1 cellular context compared by ENCODE assay signal in the genomic region with DNA sequence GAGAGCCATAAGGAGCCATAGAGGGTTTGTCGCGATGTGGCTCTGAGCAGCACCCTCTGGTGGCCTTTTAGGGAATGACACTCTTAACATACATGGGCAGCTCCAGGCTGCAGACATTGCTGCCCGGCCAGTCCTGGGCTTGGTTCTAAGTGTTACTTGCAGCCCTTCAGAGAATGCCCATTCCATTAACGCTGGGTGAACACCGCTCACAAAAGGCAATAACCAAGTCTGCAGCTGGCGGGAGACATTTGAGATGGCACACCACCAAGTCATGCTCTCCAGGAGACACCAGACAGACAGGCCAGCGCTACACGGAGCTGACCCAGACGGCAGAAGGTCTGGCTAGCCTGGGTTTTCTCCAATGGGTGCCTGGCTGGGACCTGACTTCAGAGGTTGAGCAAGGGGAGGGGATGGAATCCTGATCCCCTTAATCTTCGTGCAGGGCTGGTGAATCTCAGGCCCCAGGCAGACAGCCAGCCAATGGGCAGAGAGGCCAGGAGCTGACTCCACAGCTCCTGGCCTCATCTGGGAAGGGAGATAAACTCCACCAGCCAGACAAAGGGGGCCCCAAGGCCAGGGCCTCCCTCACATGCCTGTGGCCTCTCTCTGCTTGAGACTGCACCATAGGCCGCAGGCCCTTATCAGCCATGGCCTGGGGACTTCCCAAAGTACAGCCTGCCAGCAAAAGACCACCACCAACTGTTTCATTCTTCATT.
A peak's percentile ranks its signal among the peaks of the same experiment; 100 is the strongest.
TF ChIP-seq lines count a peak whose summit lies in the region.

No MANE protein-coding gene starts in this region.

TF ChIP-seq in HepG2, 621 proteins besides CTCF, POLR2A, EP300 and RAD21 (continued from another document and continues in another):
- no peak for TF ChIP-seq ZNF570 (CRISPR knock-in tag; IDR thresholded peaks at IDR 0.05; ENCODE audit: borderline replicate concordance)
- TF ChIP-seq, protein P1, sequence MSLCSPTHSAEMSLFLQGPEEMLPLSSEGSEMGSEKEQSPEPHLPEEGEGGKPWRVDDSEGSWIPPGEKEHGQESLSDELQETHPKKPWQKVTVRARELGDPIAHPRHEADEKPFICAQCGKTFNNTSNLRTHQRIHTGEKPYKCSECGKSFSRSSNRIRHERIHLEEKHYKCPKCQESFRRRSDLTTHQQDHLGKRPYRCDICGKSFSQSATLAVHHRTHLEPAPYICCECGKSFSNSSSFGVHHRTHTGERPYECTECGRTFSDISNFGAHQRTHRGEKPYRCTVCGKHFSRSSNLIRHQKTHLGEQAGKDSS (CRISPR knock-in tag; IDR thresholded peaks at IDR 0.05; ENCODE audit: borderline replicate concordance, low read depth): peak; percentile 53; the same call in 1 of the 2 replicates
- no peak for TF ChIP-seq ZNF672 (CRISPR knock-in tag; IDR thresholded peaks at IDR 0.05)
- no peak for TF ChIP-seq TSC22D2 (CRISPR knock-in tag; IDR thresholded peaks at IDR 0.05; ENCODE audit: borderline replicate concordance)
- TF ChIP-seq, protein P2, sequence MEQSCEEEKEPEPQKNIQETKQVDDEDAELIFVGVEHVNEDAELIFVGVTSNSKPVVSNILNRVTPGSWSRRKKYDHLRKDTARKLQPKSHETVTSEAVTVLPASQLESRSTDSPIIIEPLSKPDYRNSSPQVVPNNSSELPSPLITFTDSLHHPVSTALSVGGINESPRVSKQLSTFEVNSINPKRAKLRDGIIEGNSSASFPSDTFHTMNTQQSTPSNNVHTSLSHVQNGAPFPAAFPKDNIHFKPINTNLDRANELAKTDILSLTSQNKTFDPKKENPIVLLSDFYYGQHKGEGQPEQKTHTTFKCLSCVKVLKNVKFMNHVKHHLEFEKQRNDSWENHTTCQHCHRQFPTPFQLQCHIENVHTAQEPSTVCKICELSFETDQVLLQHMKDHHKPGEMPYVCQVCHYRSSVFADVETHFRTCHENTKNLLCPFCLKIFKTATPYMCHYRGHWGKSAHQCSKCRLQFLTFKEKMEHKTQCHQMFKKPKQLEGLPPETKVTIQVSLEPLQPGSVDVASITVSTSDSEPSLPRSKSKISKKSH (CRISPR knock-in tag; IDR thresholded peaks at IDR 0.05; ENCODE audit: borderline replicate concordance): peak; percentile 49; the same call in 1 of the 2 replicates
- no peak for TF ChIP-seq ZNF724P (CRISPR knock-in tag; IDR thresholded peaks at IDR 0.05; ENCODE audit: borderline replicate concordance)
- TF ChIP-seq NR2C2 (CRISPR knock-in tag; IDR thresholded peaks at IDR 0.05; ENCODE audit: borderline replicate concordance): no peak; the same call in 1 of the 2 replicates
- peak; percentile 35 for TF ChIP-seq PHF21A (CRISPR knock-in tag; IDR thresholded peaks at IDR 0.05)
- TF ChIP-seq EEA1 (CRISPR knock-in tag; IDR thresholded peaks at IDR 0.05; ENCODE audit: borderline replicate concordance): no peak
- TF ChIP-seq ZFY (CRISPR knock-in tag; IDR thresholded peaks at IDR 0.05): peak; percentile 86
- peak; percentile 27; the same call in 1 of the 2 replicates for TF ChIP-seq ZNF709 (CRISPR knock-in tag; IDR thresholded peaks at IDR 0.05)
- TF ChIP-seq, protein P3, sequence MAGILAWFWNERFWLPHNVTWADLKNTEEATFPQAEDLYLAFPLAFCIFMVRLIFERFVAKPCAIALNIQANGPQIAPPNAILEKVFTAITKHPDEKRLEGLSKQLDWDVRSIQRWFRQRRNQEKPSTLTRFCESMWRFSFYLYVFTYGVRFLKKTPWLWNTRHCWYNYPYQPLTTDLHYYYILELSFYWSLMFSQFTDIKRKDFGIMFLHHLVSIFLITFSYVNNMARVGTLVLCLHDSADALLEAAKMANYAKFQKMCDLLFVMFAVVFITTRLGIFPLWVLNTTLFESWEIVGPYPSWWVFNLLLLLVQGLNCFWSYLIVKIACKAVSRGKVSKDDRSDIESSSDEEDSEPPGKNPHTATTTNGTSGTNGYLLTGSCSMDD (CRISPR knock-in tag; IDR thresholded peaks at IDR 0.05): no peak
- TF ChIP-seq TBP (CRISPR knock-in tag; IDR thresholded peaks at IDR 0.05): no peak
- TF ChIP-seq SRSF1 (optimal IDR thresholded peaks at IDR 0.05; ENCODE audit: low read depth, low read length): no peak
- TF ChIP-seq TEAD3 (CRISPR knock-in tag; optimal IDR thresholded peaks at IDR 0.05; ENCODE audit: borderline replicate concordance): peak; percentile 61
- TF ChIP-seq, protein P4, sequence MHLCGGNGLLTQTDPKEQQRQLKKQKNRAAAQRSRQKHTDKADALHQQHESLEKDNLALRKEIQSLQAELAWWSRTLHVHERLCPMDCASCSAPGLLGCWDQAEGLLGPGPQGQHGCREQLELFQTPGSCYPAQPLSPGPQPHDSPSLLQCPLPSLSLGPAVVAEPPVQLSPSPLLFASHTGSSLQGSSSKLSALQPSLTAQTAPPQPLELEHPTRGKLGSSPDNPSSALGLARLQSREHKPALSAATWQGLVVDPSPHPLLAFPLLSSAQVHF (CRISPR knock-in tag; IDR thresholded peaks at IDR 0.05): no peak
- TF ChIP-seq, protein P5, sequence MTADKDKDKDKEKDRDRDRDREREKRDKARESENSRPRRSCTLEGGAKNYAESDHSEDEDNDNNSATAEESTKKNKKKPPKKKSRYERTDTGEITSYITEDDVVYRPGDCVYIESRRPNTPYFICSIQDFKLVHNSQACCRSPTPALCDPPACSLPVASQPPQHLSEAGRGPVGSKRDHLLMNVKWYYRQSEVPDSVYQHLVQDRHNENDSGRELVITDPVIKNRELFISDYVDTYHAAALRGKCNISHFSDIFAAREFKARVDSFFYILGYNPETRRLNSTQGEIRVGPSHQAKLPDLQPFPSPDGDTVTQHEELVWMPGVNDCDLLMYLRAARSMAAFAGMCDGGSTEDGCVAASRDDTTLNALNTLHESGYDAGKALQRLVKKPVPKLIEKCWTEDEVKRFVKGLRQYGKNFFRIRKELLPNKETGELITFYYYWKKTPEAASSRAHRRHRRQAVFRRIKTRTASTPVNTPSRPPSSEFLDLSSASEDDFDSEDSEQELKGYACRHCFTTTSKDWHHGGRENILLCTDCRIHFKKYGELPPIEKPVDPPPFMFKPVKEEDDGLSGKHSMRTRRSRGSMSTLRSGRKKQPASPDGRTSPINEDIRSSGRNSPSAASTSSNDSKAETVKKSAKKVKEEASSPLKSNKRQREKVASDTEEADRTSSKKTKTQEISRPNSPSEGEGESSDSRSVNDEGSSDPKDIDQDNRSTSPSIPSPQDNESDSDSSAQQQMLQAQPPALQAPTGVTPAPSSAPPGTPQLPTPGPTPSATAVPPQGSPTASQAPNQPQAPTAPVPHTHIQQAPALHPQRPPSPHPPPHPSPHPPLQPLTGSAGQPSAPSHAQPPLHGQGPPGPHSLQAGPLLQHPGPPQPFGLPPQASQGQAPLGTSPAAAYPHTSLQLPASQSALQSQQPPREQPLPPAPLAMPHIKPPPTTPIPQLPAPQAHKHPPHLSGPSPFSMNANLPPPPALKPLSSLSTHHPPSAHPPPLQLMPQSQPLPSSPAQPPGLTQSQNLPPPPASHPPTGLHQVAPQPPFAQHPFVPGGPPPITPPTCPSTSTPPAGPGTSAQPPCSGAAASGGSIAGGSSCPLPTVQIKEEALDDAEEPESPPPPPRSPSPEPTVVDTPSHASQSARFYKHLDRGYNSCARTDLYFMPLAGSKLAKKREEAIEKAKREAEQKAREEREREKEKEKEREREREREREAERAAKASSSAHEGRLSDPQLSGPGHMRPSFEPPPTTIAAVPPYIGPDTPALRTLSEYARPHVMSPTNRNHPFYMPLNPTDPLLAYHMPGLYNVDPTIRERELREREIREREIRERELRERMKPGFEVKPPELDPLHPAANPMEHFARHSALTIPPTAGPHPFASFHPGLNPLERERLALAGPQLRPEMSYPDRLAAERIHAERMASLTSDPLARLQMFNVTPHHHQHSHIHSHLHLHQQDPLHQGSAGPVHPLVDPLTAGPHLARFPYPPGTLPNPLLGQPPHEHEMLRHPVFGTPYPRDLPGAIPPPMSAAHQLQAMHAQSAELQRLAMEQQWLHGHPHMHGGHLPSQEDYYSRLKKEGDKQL (CRISPR knock-in tag; IDR thresholded peaks at IDR 0.05; ENCODE audit: low read depth): no peak
- no peak for TF ChIP-seq HNRNPLL (IDR thresholded peaks at IDR 0.05; ENCODE audit: low read depth, low read length, poor library complexity, severe bottlenecking)
- no peak for TF ChIP-seq TP53 (CRISPR knock-in tag; conservative IDR thresholded peaks at IDR 0.05)
- TF ChIP-seq TOPORS (CRISPR knock-in tag; IDR thresholded peaks at IDR 0.05): no peak
- TF ChIP-seq, protein P6, sequence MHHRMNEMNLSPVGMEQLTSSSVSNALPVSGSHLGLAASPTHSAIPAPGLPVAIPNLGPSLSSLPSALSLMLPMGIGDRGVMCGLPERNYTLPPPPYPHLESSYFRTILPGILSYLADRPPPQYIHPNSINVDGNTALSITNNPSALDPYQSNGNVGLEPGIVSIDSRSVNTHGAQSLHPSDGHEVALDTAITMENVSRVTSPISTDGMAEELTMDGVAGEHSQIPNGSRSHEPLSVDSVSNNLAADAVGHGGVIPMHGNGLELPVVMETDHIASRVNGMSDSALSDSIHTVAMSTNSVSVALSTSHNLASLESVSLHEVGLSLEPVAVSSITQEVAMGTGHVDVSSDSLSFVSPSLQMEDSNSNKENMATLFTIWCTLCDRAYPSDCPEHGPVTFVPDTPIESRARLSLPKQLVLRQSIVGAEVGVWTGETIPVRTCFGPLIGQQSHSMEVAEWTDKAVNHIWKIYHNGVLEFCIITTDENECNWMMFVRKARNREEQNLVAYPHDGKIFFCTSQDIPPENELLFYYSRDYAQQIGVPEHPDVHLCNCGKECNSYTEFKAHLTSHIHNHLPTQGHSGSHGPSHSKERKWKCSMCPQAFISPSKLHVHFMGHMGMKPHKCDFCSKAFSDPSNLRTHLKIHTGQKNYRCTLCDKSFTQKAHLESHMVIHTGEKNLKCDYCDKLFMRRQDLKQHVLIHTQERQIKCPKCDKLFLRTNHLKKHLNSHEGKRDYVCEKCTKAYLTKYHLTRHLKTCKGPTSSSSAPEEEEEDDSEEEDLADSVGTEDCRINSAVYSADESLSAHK (CRISPR knock-in tag; IDR thresholded peaks at IDR 0.05; ENCODE audit: borderline replicate concordance): no peak
- no peak for TF ChIP-seq YEATS2 (CRISPR knock-in tag; IDR thresholded peaks at IDR 0.05; ENCODE audit: borderline replicate concordance)
- TF ChIP-seq RFXAP (CRISPR knock-in tag; IDR thresholded peaks at IDR 0.05; ENCODE audit: borderline replicate concordance): peak; percentile 16; the same call in 1 of the 2 replicates
- TF ChIP-seq ZNF468 (CRISPR knock-in tag; IDR thresholded peaks at IDR 0.05): no peak
- no peak; the same call in 1 of the 2 replicates for TF ChIP-seq ZNF3 (CRISPR knock-in tag; IDR thresholded peaks at IDR 0.05)
- no peak for TF ChIP-seq DNMT3B (CRISPR knock-in tag; conservative IDR thresholded peaks at IDR 0.05)
- TF ChIP-seq, protein P7, sequence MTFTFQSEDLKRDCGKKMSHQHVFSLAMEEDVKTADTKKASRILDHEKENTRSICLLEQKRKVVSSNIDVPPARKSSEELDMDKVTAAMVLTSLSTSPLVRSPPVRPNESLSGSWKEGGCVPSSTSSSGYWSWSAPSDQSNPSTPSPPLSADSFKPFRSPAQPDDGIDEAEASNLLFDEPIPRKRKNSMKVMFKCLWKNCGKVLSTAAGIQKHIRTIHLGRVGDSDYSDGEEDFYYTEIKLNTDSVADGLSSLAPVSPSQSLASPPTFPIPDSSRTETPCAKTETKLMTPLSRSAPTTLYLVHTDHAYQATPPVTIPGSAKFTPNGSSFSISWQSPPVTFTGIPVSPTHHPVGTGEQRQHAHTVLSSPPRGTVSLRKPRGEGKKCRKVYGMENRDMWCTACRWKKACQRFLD (CRISPR knock-in tag; IDR thresholded peaks at IDR 0.05; ENCODE audit: borderline replicate concordance): no peak
- 0 out of 2 replicates have a peak, but pooled peaks have one; percentile 7 for TF ChIP-seq ZKSCAN5 (CRISPR knock-in tag; IDR thresholded peaks at IDR 0.05)
- TF ChIP-seq ZNF543 (CRISPR knock-in tag; IDR thresholded peaks at IDR 0.05): no peak
- no peak for TF ChIP-seq ZSCAN25 (CRISPR knock-in tag; IDR thresholded peaks at IDR 0.05)
- TF ChIP-seq, protein P8, sequence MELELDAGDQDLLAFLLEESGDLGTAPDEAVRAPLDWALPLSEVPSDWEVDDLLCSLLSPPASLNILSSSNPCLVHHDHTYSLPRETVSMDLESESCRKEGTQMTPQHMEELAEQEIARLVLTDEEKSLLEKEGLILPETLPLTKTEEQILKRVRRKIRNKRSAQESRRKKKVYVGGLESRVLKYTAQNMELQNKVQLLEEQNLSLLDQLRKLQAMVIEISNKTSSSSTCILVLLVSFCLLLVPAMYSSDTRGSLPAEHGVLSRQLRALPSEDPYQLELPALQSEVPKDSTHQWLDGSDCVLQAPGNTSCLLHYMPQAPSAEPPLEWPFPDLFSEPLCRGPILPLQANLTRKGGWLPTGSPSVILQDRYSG (CRISPR knock-in tag; IDR thresholded peaks at IDR 0.05): 0 out of 2 replicates have a peak, but pooled peaks have one; percentile 46
- TF ChIP-seq, protein P9, sequence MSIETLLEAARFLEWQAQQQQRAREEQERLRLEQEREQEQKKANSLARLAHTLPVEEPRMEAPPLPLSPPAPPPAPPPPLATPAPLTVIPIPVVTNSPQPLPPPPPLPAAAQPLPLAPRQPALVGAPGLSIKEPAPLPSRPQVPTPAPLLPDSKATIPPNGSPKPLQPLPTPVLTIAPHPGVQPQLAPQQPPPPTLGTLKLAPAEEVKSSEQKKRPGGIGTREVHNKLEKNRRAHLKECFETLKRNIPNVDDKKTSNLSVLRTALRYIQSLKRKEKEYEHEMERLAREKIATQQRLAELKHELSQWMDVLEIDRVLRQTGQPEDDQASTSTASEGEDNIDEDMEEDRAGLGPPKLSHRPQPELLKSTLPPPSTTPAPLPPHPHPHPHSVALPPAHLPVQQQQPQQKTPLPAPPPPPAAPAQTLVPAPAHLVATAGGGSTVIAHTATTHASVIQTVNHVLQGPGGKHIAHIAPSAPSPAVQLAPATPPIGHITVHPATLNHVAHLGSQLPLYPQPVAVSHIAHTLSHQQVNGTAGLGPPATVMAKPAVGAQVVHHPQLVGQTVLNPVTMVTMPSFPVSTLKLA (IDR thresholded peaks at IDR 0.05): no peak
- TF ChIP-seq, protein P10, sequence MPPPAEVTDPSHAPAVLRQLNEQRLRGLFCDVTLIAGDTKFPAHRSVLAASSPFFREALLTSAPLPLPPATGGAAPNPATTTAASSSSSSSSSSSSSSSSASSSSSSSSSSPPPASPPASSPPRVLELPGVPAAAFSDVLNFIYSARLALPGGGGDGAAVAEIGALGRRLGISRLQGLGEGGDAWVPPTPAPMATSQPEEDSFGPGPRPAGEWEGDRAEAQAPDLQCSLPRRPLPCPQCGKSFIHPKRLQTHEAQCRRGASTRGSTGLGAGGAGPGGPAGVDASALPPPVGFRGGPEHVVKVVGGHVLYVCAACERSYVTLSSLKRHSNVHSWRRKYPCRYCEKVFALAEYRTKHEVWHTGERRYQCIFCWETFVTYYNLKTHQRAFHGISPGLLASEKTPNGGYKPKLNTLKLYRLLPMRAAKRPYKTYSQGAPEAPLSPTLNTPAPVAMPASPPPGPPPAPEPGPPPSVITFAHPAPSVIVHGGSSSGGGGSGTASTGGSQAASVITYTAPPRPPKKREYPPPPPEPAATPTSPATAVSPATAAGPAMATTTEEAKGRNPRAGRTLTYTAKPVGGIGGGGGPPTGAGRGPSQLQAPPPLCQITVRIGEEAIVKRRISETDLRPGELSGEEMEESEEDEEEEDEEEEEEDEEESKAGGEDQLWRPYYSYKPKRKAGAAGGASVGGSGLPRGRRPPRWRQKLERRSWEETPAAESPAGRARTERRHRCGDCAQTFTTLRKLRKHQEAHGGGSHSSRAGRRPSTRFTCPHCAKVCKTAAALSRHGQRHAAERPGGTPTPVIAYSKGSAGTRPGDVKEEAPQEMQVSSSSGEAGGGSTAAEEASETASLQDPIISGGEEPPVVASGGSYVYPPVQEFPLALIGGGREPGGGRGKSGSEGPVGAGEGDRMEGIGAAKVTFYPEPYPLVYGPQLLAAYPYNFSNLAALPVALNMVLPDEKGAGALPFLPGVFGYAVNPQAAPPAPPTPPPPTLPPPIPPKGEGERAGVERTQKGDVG (CRISPR knock-in tag; IDR thresholded peaks at IDR 0.05; ENCODE audit: borderline replicate concordance): no peak
- TF ChIP-seq ZNF713 (CRISPR knock-in tag; IDR thresholded peaks at IDR 0.05): no peak
